In the genomic region with DNA sequence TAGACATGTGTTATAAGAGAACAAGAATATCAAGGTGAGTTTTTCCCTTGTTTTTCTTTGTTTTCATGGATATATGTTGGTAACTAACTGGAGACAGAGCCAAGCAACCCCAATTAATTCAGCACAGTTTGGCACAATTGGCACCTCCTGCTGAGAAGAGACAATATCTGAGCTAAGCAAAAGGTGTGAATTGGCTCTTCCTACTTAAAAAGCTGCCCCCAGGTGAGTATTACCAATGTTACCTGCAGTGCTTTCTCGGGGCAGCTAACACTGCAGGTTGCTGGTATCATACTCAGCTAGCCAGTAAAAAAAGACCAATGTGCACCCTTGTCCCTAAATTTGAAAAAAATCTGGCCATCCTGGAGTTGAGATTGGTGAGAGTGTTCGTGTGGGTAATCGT, we compare ENCODE assay signal across 2 cellular contexts.
TF ChIP-seq lines count a peak whose summit lies in the region.

No MANE protein-coding gene starts in this region.

TF ChIP-seq in GM23338, 12 proteins besides CTCF, POLR2A, EP300 and RAD21 (continued from another document):
- TF ChIP-seq, protein P1, sequence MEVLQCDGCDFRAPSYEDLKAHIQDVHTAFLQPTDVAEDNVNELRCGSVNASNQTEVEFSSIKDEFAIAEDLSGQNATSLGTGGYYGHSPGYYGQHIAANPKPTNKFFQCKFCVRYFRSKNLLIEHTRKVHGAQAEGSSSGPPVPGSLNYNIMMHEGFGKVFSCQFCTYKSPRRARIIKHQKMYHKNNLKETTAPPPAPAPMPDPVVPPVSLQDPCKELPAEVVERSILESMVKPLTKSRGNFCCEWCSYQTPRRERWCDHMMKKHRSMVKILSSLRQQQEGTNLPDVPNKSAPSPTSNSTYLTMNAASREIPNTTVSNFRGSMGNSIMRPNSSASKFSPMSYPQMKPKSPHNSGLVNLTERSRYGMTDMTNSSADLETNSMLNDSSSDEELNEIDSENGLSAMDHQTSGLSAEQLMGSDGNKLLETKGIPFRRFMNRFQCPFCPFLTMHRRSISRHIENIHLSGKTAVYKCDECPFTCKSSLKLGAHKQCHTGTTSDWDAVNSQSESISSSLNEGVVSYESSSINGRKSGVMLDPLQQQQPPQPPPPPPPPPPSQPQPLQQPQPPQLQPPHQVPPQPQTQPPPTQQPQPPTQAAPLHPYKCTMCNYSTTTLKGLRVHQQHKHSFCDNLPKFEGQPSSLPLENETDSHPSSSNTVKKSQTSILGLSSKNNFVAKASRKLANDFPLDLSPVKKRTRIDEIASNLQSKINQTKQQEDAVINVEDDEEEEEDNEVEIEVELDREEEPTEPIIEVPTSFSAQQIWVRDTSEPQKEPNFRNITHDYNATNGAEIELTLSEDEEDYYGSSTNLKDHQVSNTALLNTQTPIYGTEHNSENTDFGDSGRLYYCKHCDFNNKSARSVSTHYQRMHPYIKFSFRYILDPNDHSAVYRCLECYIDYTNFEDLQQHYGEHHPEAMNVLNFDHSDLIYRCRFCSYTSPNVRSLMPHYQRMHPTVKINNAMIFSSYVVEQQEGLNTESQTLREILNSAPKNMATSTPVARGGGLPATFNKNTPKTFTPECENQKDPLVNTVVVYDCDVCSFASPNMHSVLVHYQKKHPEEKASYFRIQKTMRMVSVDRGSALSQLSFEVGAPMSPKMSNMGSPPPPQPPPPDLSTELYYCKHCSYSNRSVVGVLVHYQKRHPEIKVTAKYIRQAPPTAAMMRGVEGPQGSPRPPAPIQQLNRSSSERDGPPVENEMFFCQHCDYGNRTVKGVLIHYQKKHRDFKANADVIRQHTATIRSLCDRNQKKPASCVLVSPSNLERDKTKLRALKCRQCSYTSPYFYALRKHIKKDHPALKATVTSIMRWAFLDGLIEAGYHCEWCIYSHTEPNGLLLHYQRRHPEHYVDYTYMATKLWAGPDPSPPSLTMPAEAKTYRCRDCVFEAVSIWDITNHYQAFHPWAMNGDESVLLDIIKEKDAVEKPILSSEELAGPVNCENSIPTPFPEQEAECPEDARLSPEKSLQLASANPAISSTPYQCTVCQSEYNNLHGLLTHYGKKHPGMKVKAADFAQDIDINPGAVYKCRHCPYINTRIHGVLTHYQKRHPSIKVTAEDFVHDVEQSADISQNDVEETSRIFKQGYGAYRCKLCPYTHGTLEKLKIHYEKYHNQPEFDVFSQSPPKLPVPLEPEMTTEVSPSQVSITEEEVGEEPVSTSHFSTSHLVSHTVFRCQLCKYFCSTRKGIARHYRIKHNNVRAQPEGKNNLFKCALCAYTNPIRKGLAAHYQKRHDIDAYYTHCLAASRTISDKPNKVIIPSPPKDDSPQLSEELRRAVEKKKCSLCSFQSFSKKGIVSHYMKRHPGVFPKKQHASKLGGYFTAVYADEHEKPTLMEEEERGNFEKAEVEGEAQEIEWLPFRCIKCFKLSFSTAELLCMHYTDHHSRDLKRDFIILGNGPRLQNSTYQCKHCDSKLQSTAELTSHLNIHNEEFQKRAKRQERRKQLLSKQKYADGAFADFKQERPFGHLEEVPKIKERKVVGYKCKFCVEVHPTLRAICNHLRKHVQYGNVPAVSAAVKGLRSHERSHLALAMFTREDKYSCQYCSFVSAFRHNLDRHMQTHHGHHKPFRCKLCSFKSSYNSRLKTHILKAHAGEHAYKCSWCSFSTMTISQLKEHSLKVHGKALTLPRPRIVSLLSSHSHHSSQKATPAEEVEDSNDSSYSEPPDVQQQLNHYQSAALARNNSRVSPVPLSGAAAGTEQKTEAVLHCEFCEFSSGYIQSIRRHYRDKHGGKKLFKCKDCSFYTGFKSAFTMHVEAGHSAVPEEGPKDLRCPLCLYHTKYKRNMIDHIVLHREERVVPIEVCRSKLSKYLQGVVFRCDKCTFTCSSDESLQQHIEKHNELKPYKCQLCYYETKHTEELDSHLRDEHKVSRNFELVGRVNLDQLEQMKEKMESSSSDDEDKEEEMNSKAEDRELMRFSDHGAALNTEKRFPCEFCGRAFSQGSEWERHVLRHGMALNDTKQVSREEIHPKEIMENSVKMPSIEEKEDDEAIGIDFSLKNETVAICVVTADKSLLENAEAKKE (CRISPR knock-in tag; IDR thresholded peaks at IDR 0.05) = no peak
- no peak for TF ChIP-seq EZH2phosphoT487 (IDR thresholded peaks at IDR 0.05; ENCODE audit: unreplicated experiment)
- no peak for TF ChIP-seq JUNB (IDR thresholded peaks at IDR 0.05; ENCODE audit: unreplicated experiment)
- TF ChIP-seq STAT1 (IDR thresholded peaks at IDR 0.05; ENCODE audit: unreplicated experiment) = no peak
- TF ChIP-seq ZNF114 (CRISPR knock-in tag; IDR thresholded peaks at IDR 0.05) = no peak
- TF ChIP-seq POLR2AphosphoS5 (IDR thresholded peaks at IDR 0.05; ENCODE audit: low read depth) = no peak
- TF ChIP-seq, protein P2, sequence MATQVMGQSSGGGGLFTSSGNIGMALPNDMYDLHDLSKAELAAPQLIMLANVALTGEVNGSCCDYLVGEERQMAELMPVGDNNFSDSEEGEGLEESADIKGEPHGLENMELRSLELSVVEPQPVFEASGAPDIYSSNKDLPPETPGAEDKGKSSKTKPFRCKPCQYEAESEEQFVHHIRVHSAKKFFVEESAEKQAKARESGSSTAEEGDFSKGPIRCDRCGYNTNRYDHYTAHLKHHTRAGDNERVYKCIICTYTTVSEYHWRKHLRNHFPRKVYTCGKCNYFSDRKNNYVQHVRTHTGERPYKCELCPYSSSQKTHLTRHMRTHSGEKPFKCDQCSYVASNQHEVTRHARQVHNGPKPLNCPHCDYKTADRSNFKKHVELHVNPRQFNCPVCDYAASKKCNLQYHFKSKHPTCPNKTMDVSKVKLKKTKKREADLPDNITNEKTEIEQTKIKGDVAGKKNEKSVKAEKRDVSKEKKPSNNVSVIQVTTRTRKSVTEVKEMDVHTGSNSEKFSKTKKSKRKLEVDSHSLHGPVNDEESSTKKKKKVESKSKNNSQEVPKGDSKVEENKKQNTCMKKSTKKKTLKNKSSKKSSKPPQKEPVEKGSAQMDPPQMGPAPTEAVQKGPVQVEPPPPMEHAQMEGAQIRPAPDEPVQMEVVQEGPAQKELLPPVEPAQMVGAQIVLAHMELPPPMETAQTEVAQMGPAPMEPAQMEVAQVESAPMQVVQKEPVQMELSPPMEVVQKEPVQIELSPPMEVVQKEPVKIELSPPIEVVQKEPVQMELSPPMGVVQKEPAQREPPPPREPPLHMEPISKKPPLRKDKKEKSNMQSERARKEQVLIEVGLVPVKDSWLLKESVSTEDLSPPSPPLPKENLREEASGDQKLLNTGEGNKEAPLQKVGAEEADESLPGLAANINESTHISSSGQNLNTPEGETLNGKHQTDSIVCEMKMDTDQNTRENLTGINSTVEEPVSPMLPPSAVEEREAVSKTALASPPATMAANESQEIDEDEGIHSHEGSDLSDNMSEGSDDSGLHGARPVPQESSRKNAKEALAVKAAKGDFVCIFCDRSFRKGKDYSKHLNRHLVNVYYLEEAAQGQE (IDR thresholded peaks at IDR 0.05; ENCODE audit: unreplicated experiment) = no peak
- TF ChIP-seq, protein P3, sequence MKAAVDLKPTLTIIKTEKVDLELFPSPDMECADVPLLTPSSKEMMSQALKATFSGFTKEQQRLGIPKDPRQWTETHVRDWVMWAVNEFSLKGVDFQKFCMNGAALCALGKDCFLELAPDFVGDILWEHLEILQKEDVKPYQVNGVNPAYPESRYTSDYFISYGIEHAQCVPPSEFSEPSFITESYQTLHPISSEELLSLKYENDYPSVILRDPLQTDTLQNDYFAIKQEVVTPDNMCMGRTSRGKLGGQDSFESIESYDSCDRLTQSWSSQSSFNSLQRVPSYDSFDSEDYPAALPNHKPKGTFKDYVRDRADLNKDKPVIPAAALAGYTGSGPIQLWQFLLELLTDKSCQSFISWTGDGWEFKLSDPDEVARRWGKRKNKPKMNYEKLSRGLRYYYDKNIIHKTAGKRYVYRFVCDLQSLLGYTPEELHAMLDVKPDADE (IDR thresholded peaks at IDR 0.05) = no peak
- no peak for TF ChIP-seq ZNF331 (CRISPR knock-in tag; IDR thresholded peaks at IDR 0.05; ENCODE audit: low read depth)
TF ChIP-seq in GM23338: peak in this region for 0.

TF ChIP-seq in WTC11, 78 proteins besides CTCF, POLR2A, EP300 and RAD21 (continued from another document):
- TF ChIP-seq, protein P4, sequence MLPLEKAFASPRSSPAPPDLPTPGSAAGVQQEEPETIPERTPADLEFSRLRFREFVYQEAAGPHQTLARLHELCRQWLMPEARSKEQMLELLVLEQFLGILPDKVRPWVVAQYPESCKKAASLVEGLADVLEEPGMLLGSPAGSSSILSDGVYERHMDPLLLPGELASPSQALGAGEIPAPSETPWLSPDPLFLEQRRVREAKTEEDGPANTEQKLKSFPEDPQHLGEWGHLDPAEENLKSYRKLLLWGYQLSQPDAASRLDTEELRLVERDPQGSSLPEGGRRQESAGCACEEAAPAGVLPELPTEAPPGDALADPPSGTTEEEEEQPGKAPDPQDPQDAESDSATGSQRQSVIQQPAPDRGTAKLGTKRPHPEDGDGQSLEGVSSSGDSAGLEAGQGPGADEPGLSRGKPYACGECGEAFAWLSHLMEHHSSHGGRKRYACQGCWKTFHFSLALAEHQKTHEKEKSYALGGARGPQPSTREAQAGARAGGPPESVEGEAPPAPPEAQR (CRISPR knock-in tag; IDR thresholded peaks at IDR 0.05) = no peak
- TF ChIP-seq, protein P5, sequence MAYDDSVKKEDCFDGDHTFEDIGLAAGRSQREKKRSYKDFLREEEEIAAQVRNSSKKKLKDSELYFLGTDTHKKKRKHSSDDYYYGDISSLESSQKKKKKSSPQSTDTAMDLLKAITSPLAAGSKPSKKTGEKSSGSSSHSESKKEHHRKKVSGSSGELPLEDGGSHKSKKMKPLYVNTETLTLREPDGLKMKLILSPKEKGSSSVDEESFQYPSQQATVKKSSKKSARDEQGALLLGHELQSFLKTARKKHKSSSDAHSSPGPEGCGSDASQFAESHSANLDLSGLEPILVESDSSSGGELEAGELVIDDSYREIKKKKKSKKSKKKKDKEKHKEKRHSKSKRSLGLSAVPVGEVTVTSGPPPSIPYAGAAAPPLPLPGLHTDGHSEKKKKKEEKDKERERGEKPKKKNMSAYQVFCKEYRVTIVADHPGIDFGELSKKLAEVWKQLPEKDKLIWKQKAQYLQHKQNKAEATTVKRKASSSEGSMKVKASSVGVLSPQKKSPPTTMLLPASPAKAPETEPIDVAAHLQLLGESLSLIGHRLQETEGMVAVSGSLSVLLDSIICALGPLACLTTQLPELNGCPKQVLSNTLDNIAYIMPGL (CRISPR knock-in tag; IDR thresholded peaks at IDR 0.05) = no peak
- TF ChIP-seq, protein P6, sequence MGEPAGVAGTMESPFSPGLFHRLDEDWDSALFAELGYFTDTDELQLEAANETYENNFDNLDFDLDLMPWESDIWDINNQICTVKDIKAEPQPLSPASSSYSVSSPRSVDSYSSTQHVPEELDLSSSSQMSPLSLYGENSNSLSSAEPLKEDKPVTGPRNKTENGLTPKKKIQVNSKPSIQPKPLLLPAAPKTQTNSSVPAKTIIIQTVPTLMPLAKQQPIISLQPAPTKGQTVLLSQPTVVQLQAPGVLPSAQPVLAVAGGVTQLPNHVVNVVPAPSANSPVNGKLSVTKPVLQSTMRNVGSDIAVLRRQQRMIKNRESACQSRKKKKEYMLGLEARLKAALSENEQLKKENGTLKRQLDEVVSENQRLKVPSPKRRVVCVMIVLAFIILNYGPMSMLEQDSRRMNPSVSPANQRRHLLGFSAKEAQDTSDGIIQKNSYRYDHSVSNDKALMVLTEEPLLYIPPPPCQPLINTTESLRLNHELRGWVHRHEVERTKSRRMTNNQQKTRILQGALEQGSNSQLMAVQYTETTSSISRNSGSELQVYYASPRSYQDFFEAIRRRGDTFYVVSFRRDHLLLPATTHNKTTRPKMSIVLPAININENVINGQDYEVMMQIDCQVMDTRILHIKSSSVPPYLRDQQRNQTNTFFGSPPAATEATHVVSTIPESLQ (CRISPR knock-in tag; IDR thresholded peaks at IDR 0.05) = no peak
- TF ChIP-seq JUN (CRISPR knock-in tag; IDR thresholded peaks at IDR 0.05) (no peak), NFYB (CRISPR knock-in tag; conservative IDR thresholded peaks at IDR 0.05; ENCODE audit: low read depth) (no peak), ETV6 (CRISPR knock-in tag; IDR thresholded peaks at IDR 0.05) (no peak), ZNF416 (CRISPR knock-in tag; IDR thresholded peaks at IDR 0.05) (no peak), NR2C2 (CRISPR knock-in tag; IDR thresholded peaks at IDR 0.05) (no peak), ZNF423 (CRISPR knock-in tag; IDR thresholded peaks at IDR 0.05) (no peak)
- TF ChIP-seq, protein P7, sequence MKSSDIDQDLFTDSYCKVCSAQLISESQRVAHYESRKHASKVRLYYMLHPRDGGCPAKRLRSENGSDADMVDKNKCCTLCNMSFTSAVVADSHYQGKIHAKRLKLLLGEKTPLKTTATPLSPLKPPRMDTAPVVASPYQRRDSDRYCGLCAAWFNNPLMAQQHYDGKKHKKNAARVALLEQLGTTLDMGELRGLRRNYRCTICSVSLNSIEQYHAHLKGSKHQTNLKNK (CRISPR knock-in tag; IDR thresholded peaks at IDR 0.05) = no peak
